In genomic region chr14:67618617-67619063, GRCh38 we compare ENCODE assay signal across 8 cellular contexts. TPM values are rescaled to one million over a fixed set of nuclear protein-coding genes. Genes with fewer than 3 reads are reported as not detected.
DNase-seq lines count a peak whose midpoint lies in the region; ATAC-seq and TF ChIP-seq lines count a peak whose summit lies in the region.

No MANE protein-coding gene starts in this region.

- no peak for TF ChIP-seq POLR2A in gastrocnemius medialis (IDR thresholded peaks at IDR 0.05)

- peak overlapping the region; percentile 87 for H3K4me2 ChIP-seq in OCI-LY3 (ENCODE audit: low read length)

- in situ Hi-C loops in gastrocnemius medialis (cut with MboI; ENCODE audit: low sequenced_read_pairs in 4 of 4), result loop anchor here (5.0 to 10.0 kb wide), 5 partner anchors 46 to 86 kb away; partner anchors contain the start of genes RDH12 (in 2 of the 4) and VTI1B (in 2 of the 4)

- no peaks in the 10 kb centered on the region for H4K20me1 ChIP-seq in OCI-LY3 (ENCODE audit: insufficient read depth, low read length)

- H3K36me3 ChIP-seq in OCI-LY3 (replicated peaks; ENCODE audit: low read depth, low read length), result no peaks in the 10 kb centered on the region
- peaks cover 0 to 11% of the 10 kb centered on the region in 2 donors for H3K36me3 ChIP-seq in gastrocnemius medialis

- ATAC-seq in activated CD4-positive, CD25-positive, alpha-beta regulatory T cell treated with anti-CD3 and anti-CD28 coated beads, Interleukin-2, amount 50 U/mL, for 24 hours, result peak; percentile 19 to 32
- ATAC-seq in left ventricle myocardium superior (peak; percentile 67), gastrocnemius medialis (peak in 1 of 2 donors; percentile 37), HG02798 (IDR thresholded peaks at IDR 0.05; ENCODE audit: poor library complexity, unreplicated experiment) (no peak)

- no peak for DNase-seq in activated CD4-positive, CD25-positive, alpha-beta regulatory T cell treated with anti-CD3 and anti-CD28 coated beads, Interleukin-2, amount 50 U/mL, for 72 hours
- DNase-seq in HuH-7.5 (ENCODE audit: low spot score) (peak; percentile 47), amniotic stem cell (lab: John Stamatoyannopoulos, UW) (peak; percentile 55), left ventricle myocardium superior (no peak), gastrocnemius medialis (no peak)

- TF ChIP-seq CTCF in OCI-LY3 (IDR thresholded peaks at IDR 0.05; ENCODE audit: low read depth, low read length), result peak; percentile 78
- TF ChIP-seq CTCF in gastrocnemius medialis (IDR thresholded peaks at IDR 0.05 in 4 of 5, conservative IDR thresholded peaks at IDR 0.05 in 1 of 5), result peak; percentile 64 to 81 (median 76)

- intact Hi-C loops in left ventricle myocardium superior (cut with micrococcal nuclease) (loop anchor here (5.0 kb wide), 1 partner anchor 49 kb away; no protein-coding TSS in a partner anchor), gastrocnemius medialis (cut with DNase I; ENCODE audit: low total_unique reads) (loop anchor here (1.0 to 10.0 kb wide), 6 partner anchors 49 to 1534 kb away; partner anchors contain the start of genes DCAF5, RAD51B, VTI1B and ZFYVE26)

- H3K79me2 ChIP-seq in OCI-LY3 (ENCODE audit: low read length), result no peaks in the 10 kb centered on the region

- H3K9me3 ChIP-seq in OCI-LY3 (ENCODE audit: insufficient read depth, low read length) (no peaks in the 10 kb centered on the region), gastrocnemius medialis (no peaks in the 10 kb centered on the region)

- H3K27ac ChIP-seq in OCI-LY3 (ENCODE audit: low read length) (no peak overlapping the region), gastrocnemius medialis (peak overlapping the region; percentile 81 to 97 (median 90))

- H3K4me3 ChIP-seq in OCI-LY3 (ENCODE audit: low read length), result peak overlapping the region; percentile 86
- H3K4me3 ChIP-seq in gastrocnemius medialis, result no peak overlapping the region

- H3K4me1 ChIP-seq in OCI-LY3 (ENCODE audit: low read length), result peaks cover 9% of the 10 kb centered on the region
- peaks cover 16 to 36% of the 10 kb centered on the region in 2 donors for H3K4me1 ChIP-seq in gastrocnemius medialis

- H2AFZ ChIP-seq in OCI-LY3 (ENCODE audit: low read depth, low read length), result no peak overlapping the region

- H3K27me3 ChIP-seq in OCI-LY3 (ENCODE audit: low read depth, low read length) (peaks cover 10% of the 10 kb centered on the region), gastrocnemius medialis (no peaks in the 10 kb centered on the region)

- H3K9ac ChIP-seq in OCI-LY3 (ENCODE audit: low read length), result no peak overlapping the region

RNA-seq across cellular contexts. Expression of gene ARG2, which starts 1.1 kb away (rescaled TPM):
- total RNA-seq in left ventricle myocardium superior, result 0.99 TPM
- 100 to 1,000 TPM in 2 of 4 donors, 1 to 10 TPM in 2; 4.0 to 662 (median 152) TPM for total RNA-seq in gastrocnemius medialis

RNA-seq across cellular contexts. Expression of gene PIGH, which starts 18.6 kb away (rescaled TPM):
- total RNA-seq in left ventricle myocardium superior (11.2 TPM), gastrocnemius medialis (10 to 100 TPM; 27.8 to 48.5 (median 35.3) TPM)

RNA-seq across cellular contexts. Expression of gene VTI1B, which starts 55.8 kb away (rescaled TPM):
- total RNA-seq in left ventricle myocardium superior (133 TPM), gastrocnemius medialis (10 to 100 TPM; 33.7 to 69.1 (median 52.8) TPM)

Comparison
In these comparisons a context has a peak if more than half of its experiments do, and no peak if none do; other contexts are left out.
1. DNase-seq: peak in HuH-7.5 (single experiment) and amniotic stem cell (single experiment); none in activated CD4-positive, CD25-positive, alpha-beta regulatory T cell treated with anti-CD3 and anti-CD28 coated beads, Interleukin-2, amount 50 U/mL, for 72 hours (single experiment), left ventricle myocardium superior (single experiment) and gastrocnemius medialis (0 of 2).